Comparison of ENCODE assay signal across 1 cellular context in genomic region chr11:47512701-47513100, GRCh38.
TF ChIP-seq lines count a peak whose summit lies in the region.

No MANE protein-coding gene starts in this region.

TF ChIP-seq in IMR-90, 13 proteins besides CTCF, POLR2A, EP300 and RAD21:
- no peak for TF ChIP-seq MAZ (IDR thresholded peaks at IDR 0.05; ENCODE audit: borderline replicate concordance, low read depth, low read length)
- TF ChIP-seq FOS (IDR thresholded peaks at IDR 0.05; ENCODE audit: low read depth, low read length): no peak
- TF ChIP-seq NFE2L2 (IDR thresholded peaks at IDR 0.05; ENCODE audit: low read depth, low read length): no peak
- TF ChIP-seq RFX5 (IDR thresholded peaks at IDR 0.05; ENCODE audit: low read depth, low read length): no peak
- no peak for TF ChIP-seq CEBPB (IDR thresholded peaks at IDR 0.05; ENCODE audit: low read depth, low read length)
- no peak for TF ChIP-seq MAFK (IDR thresholded peaks at IDR 0.05; ENCODE audit: low read depth, low read length)
